In genomic region chr1:47332779-47333577, GRCh38 we compare ENCODE assay signal across 1 cellular context.
A peak's percentile ranks its signal among the peaks of the same experiment; 100 is the strongest.
TF ChIP-seq lines count a peak whose summit lies in the region.

No MANE protein-coding gene starts in this region.

TF ChIP-seq in K562, 482 proteins besides CTCF, POLR2A, EP300 and RAD21 (continued from another document and continues in another):
- TF ChIP-seq ATF3 (IDR thresholded peaks at IDR 0.05) (no peak), ATF3 (CRISPR knock-in tag; conservative IDR thresholded peaks at IDR 0.05) (no peak; the same call in 1 of the 2 replicates), PREB (CRISPR knock-in tag; IDR thresholded peaks at IDR 0.05) (no peak), ARID4B (CRISPR knock-in tag; IDR thresholded peaks at IDR 0.05) (peak; percentile 44; the same call in 1 of the 2 replicates), BCOR (IDR thresholded peaks at IDR 0.05) (no peak; the same call in none of the 2 replicates), THRB (CRISPR knock-in tag; conservative IDR thresholded peaks at IDR 0.05) (0 out of 2 replicates have a peak, but pooled peaks have one; percentile 62), NCOA2 (IDR thresholded peaks at IDR 0.05; ENCODE audit: partially characterized antibody in 2 of 2) (no peak), BHLHE40 (IDR thresholded peaks at IDR 0.05; ENCODE audit: low read length) (no peak), ZC3H4 (CRISPR knock-in tag; IDR thresholded peaks at IDR 0.05; ENCODE audit: borderline replicate concordance) (peak; percentile 91; the same call in 1 of the 2 replicates), ZNF232 (CRISPR knock-in tag; IDR thresholded peaks at IDR 0.05) (no peak), ETV5 (CRISPR knock-in tag; IDR thresholded peaks at IDR 0.05; ENCODE audit: low read depth) (no peak), KDM1A (IDR thresholded peaks at IDR 0.05) (peak in 1 of 2 experiments; percentile 21; a peak in 1 of 4 replicates), ZBTB40 (IDR thresholded peaks at IDR 0.05) (peak; percentile 70), ZBTB40 (CRISPR knock-in tag; IDR thresholded peaks at IDR 0.05) (no peak), SFPQ (IDR thresholded peaks at IDR 0.05; ENCODE audit: low read depth, low read length) (no peak), ZNF311 (CRISPR knock-in tag; IDR thresholded peaks at IDR 0.05) (no peak), CBX3 (IDR thresholded peaks at IDR 0.05; ENCODE audit: borderline replicate concordance in 1 of 2, low read length in 2 of 2) (no peak; a peak in 1 of 3 replicates), ZNF79 (CRISPR knock-in tag; IDR thresholded peaks at IDR 0.05; ENCODE audit: low read depth) (no peak), MAX (CRISPR knock-in tag; IDR thresholded peaks at IDR 0.05) (peak; percentile 7), ZC3H11A (IDR thresholded peaks at IDR 0.05; ENCODE audit: low read depth, low read length) (no peak), HLTF (IDR thresholded peaks at IDR 0.05) (peak; percentile 65), ZNF282 (CRISPR knock-in tag; IDR thresholded peaks at IDR 0.05) (no peak), RCOR1 (IDR thresholded peaks at IDR 0.05; ENCODE audit: borderline replicate concordance in 1 of 2, low read depth in 2 of 2, low read length in 2 of 2) (peak in 1 of 2 experiments; percentile 25; a peak in 1 of 4 replicates), BRCA1 (IDR thresholded peaks at IDR 0.05) (no peak), BRCA1 (CRISPR knock-in tag; IDR thresholded peaks at IDR 0.05) (no peak), MBD2 (IDR thresholded peaks at IDR 0.05; ENCODE audit: borderline replicate concordance, low read depth) (no peak), TRIM28 (IDR thresholded peaks at IDR 0.05) (no peak; the same call in 1 of the 2 replicates), FOXO4 (CRISPR knock-in tag; IDR thresholded peaks at IDR 0.05) (0 out of 2 replicates have a peak, but pooled peaks have one; percentile 54)
